Comparison of ENCODE assay signal across 13 cellular contexts in the genomic region with DNA sequence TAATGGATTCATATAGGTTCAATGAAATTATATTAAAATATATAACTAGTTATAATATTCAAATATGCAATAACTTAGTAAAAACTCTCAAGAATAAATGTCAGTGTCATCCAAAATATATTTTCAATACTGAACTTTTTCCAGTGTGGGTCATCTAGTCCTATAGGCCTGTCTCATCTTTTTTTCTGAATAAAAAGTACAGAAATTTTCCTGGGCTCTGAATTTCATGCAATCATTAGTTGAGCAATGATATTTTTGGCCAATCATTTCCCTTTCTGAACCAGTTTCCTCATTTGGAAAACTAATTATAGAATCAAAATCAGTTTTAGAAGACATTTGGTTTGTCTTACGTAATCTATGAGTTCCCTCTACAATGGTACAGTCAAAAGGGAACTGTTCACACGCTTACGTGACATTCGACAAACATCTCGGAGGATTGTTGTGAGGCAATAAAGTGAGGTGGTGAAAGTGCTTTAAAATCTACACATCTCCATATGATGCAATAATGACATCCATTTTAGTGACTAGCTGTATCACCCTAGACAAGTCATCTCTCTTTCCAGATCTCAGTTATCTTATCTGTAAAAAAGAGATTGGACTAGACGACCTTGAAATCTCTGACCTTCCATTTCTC. TPM values are rescaled to one million over a fixed set of nuclear protein-coding genes. Genes with fewer than 3 reads are reported as not detected.
DNase-seq lines count a peak whose midpoint lies in the region; ATAC-seq, FAIRE-seq and TF ChIP-seq lines count a peak whose summit lies in the region.
"Had no signal": no experiment of that assay in that cellular context is flagged by ENCODE, and none has a peak within 500 bp of the region (broad histone marks: within the 10 kb centered on the region; RNA-seq: fewer than 3 reads in every experiment).

No MANE protein-coding gene starts in this region.

- no peak for TF ChIP-seq EP300 in esophagus muscularis mucosa (IDR thresholded peaks at IDR 0.05)

- no peaks in the 10 kb centered on the region for H3K4me1 Mint-ChIP-seq in central memory CD8-positive, alpha-beta T cell
- peaks cover 8% of the 10 kb centered on the region for H3K4me1 Mint-ChIP-seq in activated CD4-positive, alpha-beta T cell treated with anti-CD3 and anti-CD28 coated beads, Interleukin-2, amount 10 ng/mL, durations not matched to agents 24 days and 14 days
- H3K4me1 Mint-ChIP-seq: activated naive CD8-positive, alpha-beta T cell treated with anti-CD3 and anti-CD28 coated beads, Interleukin-2, amount 10 ng/mL, durations not matched to agents 7 days and 5 days had no signal

- WGBS in esophagus muscularis mucosa = 78% methylated on average over 6 of the region's 6 CpGs

- intact Hi-C loops in esophagus muscularis mucosa (cut with DNase I) = no loop called here
- intact Hi-C loops in activated CD4-positive, alpha-beta T cell treated with anti-CD3 and anti-CD28 coated beads, Interleukin-2, amount 10 ng/mL, durations not matched to agents 24 days and 14 days (cut with micrococcal nuclease) = loop anchor here (10.0 kb wide), 1 partner anchor 937 kb away; no protein-coding TSS in a partner anchor

- no peak overlapping the region for H3K27ac Mint-ChIP-seq in central memory CD8-positive, alpha-beta T cell (ENCODE audit: low read depth)
- no peak overlapping the region for H3K27ac Mint-ChIP-seq in activated CD4-positive, alpha-beta T cell treated with anti-CD3 and anti-CD28 coated beads, Interleukin-2, amount 10 ng/mL, durations not matched to agents 24 days and 14 days
- H3K27ac Mint-ChIP-seq: activated naive CD8-positive, alpha-beta T cell treated with anti-CD3 and anti-CD28 coated beads, Interleukin-2, amount 10 ng/mL, durations not matched to agents 7 days and 5 days; CD8-positive, alpha-beta T cell had no signal

- no peak overlapping the region for H3K4me3 ChIP-seq in esophagus muscularis mucosa

- FAIRE-seq in GM12892 (lab: Jason Lieb, UNC) = peak; percentile 9
- FAIRE-seq: colon had no signal

- H3K36me3 ChIP-seq in esophagus muscularis mucosa = peaks cover 0 to 25% (median 0%) of the 10 kb centered on the region in 4 donors

- peak; percentile 14 for ATAC-seq in central memory CD8-positive, alpha-beta T cell (replicated peaks; ENCODE audit: extremely low read depth, poor library complexity, severe bottlenecking)
- ATAC-seq: CD8-positive, alpha-beta T cell had no signal

- no peak overlapping the region for H3K4me3 Mint-ChIP-seq in central memory CD8-positive, alpha-beta T cell
- no peak overlapping the region for H3K4me3 Mint-ChIP-seq in activated CD4-positive, alpha-beta T cell treated with anti-CD3 and anti-CD28 coated beads, Interleukin-2, amount 10 ng/mL, durations not matched to agents 24 days and 14 days
- H3K4me3 Mint-ChIP-seq: activated naive CD8-positive, alpha-beta T cell treated with anti-CD3 and anti-CD28 coated beads, Interleukin-2, amount 10 ng/mL, durations not matched to agents 7 days and 5 days; CD8-positive, alpha-beta T cell had no signal

- no peak for TF ChIP-seq CTCF in esophagus muscularis mucosa (IDR thresholded peaks at IDR 0.05)

- H3K27me3 Mint-ChIP-seq in central memory CD8-positive, alpha-beta T cell = peaks cover 59% of the 10 kb centered on the region
- H3K27me3 Mint-ChIP-seq in activated CD4-positive, alpha-beta T cell treated with anti-CD3 and anti-CD28 coated beads, Interleukin-2, amount 10 ng/mL, durations not matched to agents 24 days and 14 days = no peaks in the 10 kb centered on the region

- no peak for DNase-seq in GM12892 (ENCODE audit: insufficient read length)
- peak; percentile 23 to 30 for DNase-seq in Kasumi-1 (lab: John Stamatoyannopoulos, UW)
- no peak for DNase-seq in central memory CD8-positive, alpha-beta T cell (ENCODE audit: low spot score in 2 of 2)
- peak; percentile 68 for DNase-seq in pons (ENCODE audit: low spot score)
- DNase-seq in esophagus muscularis mucosa (ENCODE audit: extremely low spot score) = no peak
- DNase-seq in NCI-H2029 treated with DMSO at 0.1 percent for 48 hours (lab: John Stamatoyannopoulos, UW) = no peak
- DNase-seq in stimulated activated CD4-positive, alpha-beta T cell treated with anti-CD3 and anti-CD28 coated beads, Interleukin-2, amount 100 ng/mL, for 24 hours = no peak
- DNase-seq in activated CD4-positive, alpha-beta T cell treated with anti-CD3 and anti-CD28 coated beads, Interleukin-2, amount 10 ng/mL, durations not matched to agents 24 days and 14 days = no peak
- DNase-seq: activated naive CD8-positive, alpha-beta T cell treated with anti-CD3 and anti-CD28 coated beads, Interleukin-2, amount 10 ng/mL, durations not matched to agents 7 days and 5 days; CD8-positive, alpha-beta T cell; NCI-H446 had no signal

- no peaks in the 10 kb centered on the region for H3K9me3 Mint-ChIP-seq in central memory CD8-positive, alpha-beta T cell
- no peaks in the 10 kb centered on the region for H3K9me3 Mint-ChIP-seq in activated CD4-positive, alpha-beta T cell treated with anti-CD3 and anti-CD28 coated beads, Interleukin-2, amount 10 ng/mL, durations not matched to agents 24 days and 14 days
- H3K9me3 Mint-ChIP-seq: CD8-positive, alpha-beta T cell had no signal

- no peak overlapping the region for H3K27ac ChIP-seq in esophagus muscularis mucosa (replicated peaks in 1 of 4)
- H3K27ac ChIP-seq: RWPE1 had no signal

- no peak for TF ChIP-seq POLR2A in GM12892 (IDR thresholded peaks at IDR 0.05; ENCODE audit: low read depth, low read length)
- no peak for TF ChIP-seq POLR2A in esophagus muscularis mucosa (IDR thresholded peaks at IDR 0.05; ENCODE audit: low read depth)

- H3K9me3 ChIP-seq in esophagus muscularis mucosa = no peaks in the 10 kb centered on the region

- H3K4me1 ChIP-seq in esophagus muscularis mucosa = peaks cover 0 to 4% (median 0%) of the 10 kb centered on the region in 4 donors

- no peaks in the 10 kb centered on the region for H3K36me3 Mint-ChIP-seq in central memory CD8-positive, alpha-beta T cell (ENCODE audit: insufficient read depth)
- H3K36me3 Mint-ChIP-seq in activated CD4-positive, alpha-beta T cell treated with anti-CD3 and anti-CD28 coated beads, Interleukin-2, amount 10 ng/mL, durations not matched to agents 24 days and 14 days (ENCODE audit: low read depth) = peaks cover 22% of the 10 kb centered on the region
- H3K36me3 Mint-ChIP-seq: activated naive CD8-positive, alpha-beta T cell treated with anti-CD3 and anti-CD28 coated beads, Interleukin-2, amount 10 ng/mL, durations not matched to agents 7 days and 5 days had no signal

- no peaks in the 10 kb centered on the region for H3K27me3 ChIP-seq in esophagus muscularis mucosa

RNA-seq across cellular contexts. Expression of gene FLT1, which starts 26.9 kb away (rescaled TPM):
- polyA plus RNA-seq in GM12892 (2012; ENCODE audit: missing spikeins) = 0.51 TPM
- 10 to 100 TPM; 12.5 to 46.2 (median 31.3) TPM for total RNA-seq in esophagus muscularis mucosa
- 46.3 and 46.7 TPM in 2 replicates for total RNA-seq in activated CD4-positive, alpha-beta T cell treated with anti-CD3 and anti-CD28 coated beads, Interleukin-2, amount 10 ng/mL, durations not matched to agents 24 days and 14 days

Comparison
In these comparisons a context has a peak if more than half of its experiments do, and no peak if none do; other contexts are left out.
1. DNase-seq: peak in Kasumi-1 (2 of 2) and pons (single experiment); none in GM12892 (single experiment), central memory CD8-positive, alpha-beta T cell (0 of 2), esophagus muscularis mucosa (single experiment), NCI-H2029 treated with DMSO at 0.1 percent for 48 hours (single experiment), stimulated activated CD4-positive, alpha-beta T cell treated with anti-CD3 and anti-CD28 coated beads, Interleukin-2, amount 100 ng/mL, for 24 hours (0 of 2) and activated CD4-positive, alpha-beta T cell treated with anti-CD3 and anti-CD28 coated beads, Interleukin-2, amount 10 ng/mL, durations not matched to agents 24 days and 14 days (single experiment).